ENCODE assay signal across 8 cellular contexts in the genomic region with DNA sequence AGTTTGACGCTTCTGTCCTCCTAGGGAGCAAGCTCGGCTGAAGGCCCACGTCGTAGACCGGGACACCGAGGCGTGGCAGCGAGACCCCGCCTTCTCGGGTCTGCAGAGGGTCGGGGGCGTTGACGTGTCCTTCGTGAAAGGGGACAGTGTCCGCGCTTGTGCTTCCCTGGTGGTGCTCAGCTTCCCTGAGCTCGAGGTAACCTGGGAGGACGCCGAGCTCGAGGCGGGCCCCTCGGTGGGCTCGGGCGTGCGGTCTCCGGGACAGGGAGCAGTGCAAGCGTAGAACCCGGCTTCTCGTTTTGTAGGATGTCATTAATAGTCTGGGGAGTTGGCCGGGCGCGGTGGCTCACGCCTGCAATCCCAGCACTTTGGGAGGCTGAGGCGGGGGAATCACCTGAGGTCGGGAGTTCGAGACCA. TPM values are rescaled to one million over a fixed set of nuclear protein-coding genes. Genes with fewer than 3 reads are reported as not detected.
DNase-seq lines count a peak whose midpoint lies in the region; ATAC-seq and TF ChIP-seq lines count a peak whose summit lies in the region.

No MANE protein-coding gene starts in this region.

- H3K27ac Mint-ChIP-seq in activated T-cell treated with anti-CD3 and anti-CD28 coated beads, Interleukin-2, amount 50 U/mL, for 24 hours, result peak overlapping the region; percentile 93
- peak overlapping the region; percentile 70 for H3K27ac Mint-ChIP-seq in activated naive CD8-positive, alpha-beta T cell treated with anti-CD3 and anti-CD28 coated beads, Interleukin-2, amount 50 U/mL, for 24 hours
- H3K27ac Mint-ChIP-seq in type B pancreatic cell, result peak overlapping the region; percentile 74

- H3K9me3 Mint-ChIP-seq in activated T-cell treated with anti-CD3 and anti-CD28 coated beads, Interleukin-2, amount 50 U/mL, for 24 hours, result no peaks in the 10 kb centered on the region
- no peaks in the 10 kb centered on the region for H3K9me3 Mint-ChIP-seq in activated naive CD8-positive, alpha-beta T cell treated with anti-CD3 and anti-CD28 coated beads, Interleukin-2, amount 50 U/mL, for 24 hours
- no peaks in the 10 kb centered on the region for H3K9me3 Mint-ChIP-seq in type B pancreatic cell

- peaks cover 26% of the 10 kb centered on the region for H3K4me1 Mint-ChIP-seq in activated T-cell treated with anti-CD3 and anti-CD28 coated beads, Interleukin-2, amount 50 U/mL, for 24 hours (ENCODE audit: low read depth)
- peaks cover 21% of the 10 kb centered on the region for H3K4me1 Mint-ChIP-seq in activated naive CD8-positive, alpha-beta T cell treated with anti-CD3 and anti-CD28 coated beads, Interleukin-2, amount 50 U/mL, for 24 hours
- H3K4me1 Mint-ChIP-seq in type B pancreatic cell (ENCODE audit: unreplicated experiment), result peaks cover 27% of the 10 kb centered on the region

- peaks cover 24% of the 10 kb centered on the region for H3K36me3 Mint-ChIP-seq in activated T-cell treated with anti-CD3 and anti-CD28 coated beads, Interleukin-2, amount 50 U/mL, for 24 hours (ENCODE audit: low read depth)
- peaks cover 9% of the 10 kb centered on the region for H3K36me3 Mint-ChIP-seq in activated naive CD8-positive, alpha-beta T cell treated with anti-CD3 and anti-CD28 coated beads, Interleukin-2, amount 50 U/mL, for 24 hours (ENCODE audit: low read depth)
- H3K36me3 Mint-ChIP-seq in type B pancreatic cell, result peaks cover 13% of the 10 kb centered on the region

- peaks cover 22% of the 10 kb centered on the region for H3K27me3 Mint-ChIP-seq in activated T-cell treated with anti-CD3 and anti-CD28 coated beads, Interleukin-2, amount 50 U/mL, for 24 hours
- peaks cover 13% of the 10 kb centered on the region for H3K27me3 Mint-ChIP-seq in activated naive CD8-positive, alpha-beta T cell treated with anti-CD3 and anti-CD28 coated beads, Interleukin-2, amount 50 U/mL, for 24 hours
- H3K27me3 Mint-ChIP-seq in type B pancreatic cell, result peaks cover 21% of the 10 kb centered on the region

- DNase-seq in activated T-cell treated with anti-CD3 and anti-CD28 coated beads, Interleukin-2, amount 50 U/mL, for 24 hours, result no peak
- no peak for DNase-seq in activated T-cell treated with anti-CD3 and anti-CD28 coated beads, Interleukin-2, amount 50 U/mL, for 48 hours
- DNase-seq in activated naive CD8-positive, alpha-beta T cell treated with anti-CD3 and anti-CD28 coated beads, Interleukin-2, amount 50 U/mL, for 24 hours, result no peak
- DNase-seq in left colon, result no peak
- no peak for DNase-seq in type B pancreatic cell (ENCODE audit: extremely low spot score, unreplicated experiment)
- no peak for DNase-seq in central memory CD4-positive, alpha-beta T cell
- no peak for DNase-seq in activated effector memory CD4-positive, alpha-beta T cell treated with Interleukin-2 at 50 U/mL for 16 hours
- DNase-seq in DMS79 (lab: John Stamatoyannopoulos, UW), result no peak

- H3K4me3 Mint-ChIP-seq in activated T-cell treated with anti-CD3 and anti-CD28 coated beads, Interleukin-2, amount 50 U/mL, for 24 hours, result peak overlapping the region; percentile 88
- H3K4me3 Mint-ChIP-seq in activated naive CD8-positive, alpha-beta T cell treated with anti-CD3 and anti-CD28 coated beads, Interleukin-2, amount 50 U/mL, for 24 hours, result peak overlapping the region; percentile 83
- H3K4me3 Mint-ChIP-seq in type B pancreatic cell, result peak overlapping the region; percentile 93

- TF ChIP-seq CTCF in type B pancreatic cell (conservative IDR thresholded peaks at IDR 0.05), result no peak

- intact Hi-C loops in left colon (cut with DNase I, micrococcal nuclease), result no loop called here

- ATAC-seq in activated naive CD8-positive, alpha-beta T cell treated with anti-CD3 and anti-CD28 coated beads, Interleukin-2, amount 50 U/mL, for 24 hours, result peak; percentile 6
- ATAC-seq in left colon, result peak; percentile 23

RNA-seq across cellular contexts. Expression of gene ENDOV, which starts 0.7 kb away (rescaled TPM):
- total RNA-seq in left colon (10 to 100 TPM; 23.2 to 25.5 TPM), type B pancreatic cell (ENCODE audit: low replicate concordance) (30.7 and 38.9 TPM in 2 replicates)
